Comparison of ENCODE assay signal across 8 cellular contexts in genomic region chr7:149090397-149091195, GRCh38. TPM values are rescaled to one million over a fixed set of nuclear protein-coding genes. Genes with fewer than 3 reads are reported as not detected.
A peak's percentile ranks its signal among the peaks of the same experiment; 100 is the strongest.
DNase-seq lines count a peak whose midpoint lies in the region; ATAC-seq lines count a peak whose summit lies in the region.

ZNF786 (minus strand) TSS chr7:149090718; CDS start chr7:149090640, 78 bp downstream.

- H3K4me3 Mint-ChIP-seq in CD4-positive, alpha-beta memory T cell = peak within 1 kb of the TSS; percentile 95 to 100 (median 99)

- ATAC-seq in GM19397 (IDR thresholded peaks at IDR 0.05; ENCODE audit: unreplicated experiment) (peak; percentile 84), HG03565 (IDR thresholded peaks at IDR 0.05; ENCODE audit: unreplicated experiment) (peak; percentile 85)

- CTCF ChIA-PET in CD4-positive, alpha-beta memory T cell (lab: Charles Lee; ENCODE audit: partially characterized antibody) = interaction anchor here (0.6 to 1.0 kb wide), 7 partner anchors 18 to 96 kb away, joined by 3 to 10 read pairs (median 3); partner anchors contain the start of genes ZNF398 and ZNF425

- H3K36me3 ChIP-seq in CD4-positive, alpha-beta memory T cell (ENCODE audit: insufficient read depth, low read length) = no peaks in the 10 kb centered on the region
- peaks cover 0 to 4% of the 10 kb centered on the region in 2 donors for H3K36me3 ChIP-seq in duodenal mucosa (ENCODE audit: control insufficient read depth in 1 of 2, insufficient read depth in 2 of 2, low read length in 2 of 2)

- H3K27me3 Mint-ChIP-seq in CD4-positive, alpha-beta memory T cell = no peaks in the 10 kb centered on the region

- intact Hi-C loops in CD4-positive, alpha-beta memory T cell (cut with micrococcal nuclease) = loop anchor here (1.0 kb wide), 8 partner anchors 24 to 206 kb away; partner anchors contain the start of genes EZH2, PDIA4, ZNF398 and ZNF425

- H3K9me3 ChIP-seq in CD4-positive, alpha-beta memory T cell (ENCODE audit: control insufficient read depth in 1 of 2, low read length in 2 of 2) = no peaks in the 10 kb centered on the region
- H3K9me3 ChIP-seq in duodenal mucosa (ENCODE audit: control insufficient read depth in 1 of 2, low read length in 2 of 2) = no peaks in the 10 kb centered on the region

- H3K27ac Mint-ChIP-seq in CD4-positive, alpha-beta memory T cell = peak within 1 kb of the TSS; percentile 88 to 100 (median 99)

- H3K4me3 ChIP-seq in CD4-positive, alpha-beta memory T cell (ENCODE audit: low read length in 2 of 2) = peak within 1 kb of the TSS; percentile 76 to 99
- H3K4me3 ChIP-seq in duodenal mucosa (ENCODE audit: low read depth in 1 of 2, low read length in 2 of 2) = peak within 1 kb of the TSS; percentile 77 to 92

- H3K9me3 Mint-ChIP-seq in CD4-positive, alpha-beta memory T cell = no peaks in the 10 kb centered on the region

- no peaks in the 10 kb centered on the region for H3K27me3 ChIP-seq in CD4-positive, alpha-beta memory T cell (ENCODE audit: insufficient read depth, low read length)
- no peaks in the 10 kb centered on the region for H3K27me3 ChIP-seq in duodenal mucosa (ENCODE audit: control insufficient read depth in 1 of 2, insufficient read depth in 2 of 2, low read length in 2 of 2)

- peaks cover 14% of the 10 kb centered on the region for H3K4me1 ChIP-seq in CD4-positive, alpha-beta memory T cell (ENCODE audit: insufficient read depth, low read length)
- no peaks in the 10 kb centered on the region for H3K4me1 ChIP-seq in duodenal mucosa (ENCODE audit: control insufficient read depth in 1 of 2, insufficient read depth in 2 of 2, low read length in 2 of 2)

- DNase-seq in CD4-positive, alpha-beta memory T cell = peak; percentile 89 to 91 (median 91)
- DNase-seq in NCI-H774 (lab: John Stamatoyannopoulos, UW) (peak; percentile 88), lung microvascular endothelial cell (ENCODE audit: low read depth in 2 of 2) (peak; percentile 91 to 92)
- peak; percentile 93 to 95 for DNase-seq in activated CD4-positive, alpha-beta T cell treated with anti-CD3 and anti-CD28 coated beads, Interleukin-2, amount 50 U/mL, for 48 hours
- peak; percentile 90 to 94 (median 93) for DNase-seq in stimulated activated CD4-positive, alpha-beta T cell treated with anti-CD3 and anti-CD28 coated beads, TNF-alpha, amount 100 ng/mL, for 4 hours (ENCODE audit: low read depth in 3 of 3)

- peak within 1 kb of the TSS; percentile 88 for H3K27ac ChIP-seq in CD4-positive, alpha-beta memory T cell (ENCODE audit: low read depth, low read length)
- H3K27ac ChIP-seq in duodenal mucosa (ENCODE audit: low read depth, low read length) = peak within 1 kb of the TSS; percentile 93

- POLR2A ChIA-PET in CD4-positive, alpha-beta memory T cell (lab: Charles Lee; ENCODE audit: partially characterized antibody) = interaction anchor here (0.6 to 2.8 kb wide), 7 partner anchors 19 to 148 kb away, joined by 3 to 13 read pairs (median 8); partner anchors contain the start of genes PDIA4, ZNF398 and ZNF425

- peaks cover 3 to 8% of the 10 kb centered on the region in 2 donors for H3K36me3 Mint-ChIP-seq in CD4-positive, alpha-beta memory T cell

- H3K4me1 Mint-ChIP-seq in CD4-positive, alpha-beta memory T cell = peaks cover 13 to 36% (median 18%) of the 10 kb centered on the region in 4 donors

- peak within 1 kb of the TSS; percentile 84 to 96 for H3K9ac ChIP-seq in duodenal mucosa (ENCODE audit: low read depth in 1 of 2, low read length in 2 of 2)

RNA-seq across cellular contexts. Expression of gene ZNF786, which starts in this region (rescaled TPM):
- 10 to 100 TPM; 18.6 to 18.8 TPM for total RNA-seq in CD4-positive, alpha-beta memory T cell
- 10 to 100 TPM in 1 of 2 donors, 1 to 10 TPM in 1; 2.3 to 14.1 TPM for polyA plus RNA-seq in CD4-positive, alpha-beta memory T cell
- total RNA-seq in lung microvascular endothelial cell = 3.3 and 6.2 TPM in 2 replicates

Comparison
In these comparisons a context has a peak if more than half of its experiments do, and no peak if none do; other contexts are left out.
1. Peak in every context shown above with its lines: DNase-seq, ATAC-seq, H3K4me3 ChIP-seq and H3K27ac ChIP-seq.